ENCODE assay signal across 1 cellular context in genomic region chr11:76786053-76787014, GRCh38.
TF ChIP-seq lines count a peak whose summit lies in the region.

No MANE protein-coding gene starts in this region.

TF ChIP-seq in WTC11, 78 proteins besides CTCF, POLR2A, EP300 and RAD21 (continued from another document):
- TF ChIP-seq AR (CRISPR knock-in tag; IDR thresholded peaks at IDR 0.05): no peak
TF ChIP-seq in WTC11: peak in this region for 0.
